Comparison of ENCODE assay signal across 21 cellular contexts in the genomic region with DNA sequence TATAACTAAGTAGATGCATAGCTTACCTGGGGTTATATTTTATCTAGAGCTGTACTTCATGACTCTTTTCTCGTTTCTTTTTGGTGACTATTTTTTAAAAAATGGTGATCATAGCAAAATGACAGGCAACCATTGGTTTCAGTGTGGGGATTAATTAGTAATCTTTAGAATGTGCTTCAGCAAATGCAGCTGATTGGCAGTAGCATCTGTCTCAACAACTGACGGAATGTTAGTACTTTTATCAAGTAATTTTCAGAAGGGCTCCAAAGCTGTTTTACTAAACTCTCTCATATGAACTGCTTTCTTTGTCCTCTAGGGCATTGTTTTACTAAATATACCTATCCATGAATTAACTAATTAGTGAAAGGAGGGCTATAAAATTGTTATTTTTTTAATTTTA.
"Had no signal": no experiment of that assay in that cellular context is flagged by ENCODE, and none has a peak within 500 bp of the region (broad histone marks: within the 10 kb centered on the region; RNA-seq: fewer than 3 reads in every experiment).

No MANE protein-coding gene starts in this region.

- H3K27me3 ChIP-seq: colonic mucosa, left lung, tibial nerve had no signal

- H3K4me3 Mint-ChIP-seq: endodermal cell; immature natural killer cell; memory B cell; naive thymus-derived CD4-positive, alpha-beta T cell; neural crest cell; stimulated activated effector memory CD8-positive, alpha-beta T cell treated with anti-CD3 and anti-CD28 coated beads, Interleukin-12 subunit alpha, Interleukin-12 subunit beta, amount 100 ng/mL, for 72 hours had no signal

- H3K36me3 ChIP-seq: colonic mucosa, left lung, lower lobe of right lung, tibial nerve had no signal

- H3K9me3 ChIP-seq: colonic mucosa, left lung, lower lobe of right lung, tibial nerve had no signal

- H3K36me3 Mint-ChIP-seq: stimulated activated effector memory CD8-positive, alpha-beta T cell treated with anti-CD3 and anti-CD28 coated beads, Interleukin-12 subunit alpha, Interleukin-12 subunit beta, amount 100 ng/mL, for 72 hours had no signal

- H3K27ac Mint-ChIP-seq: endodermal cell; memory B cell; naive thymus-derived CD4-positive, alpha-beta T cell; stimulated activated effector memory CD8-positive, alpha-beta T cell treated with anti-CD3 and anti-CD28 coated beads, Interleukin-12 subunit alpha, Interleukin-12 subunit beta, amount 100 ng/mL, for 72 hours had no signal

- H3K27ac ChIP-seq: colonic mucosa, left lung, lower lobe of right lung, tibial nerve had no signal

- H3K27me3 Mint-ChIP-seq: memory B cell had no signal

- H3K4me3 ChIP-seq: colonic mucosa, left lung, lower lobe of right lung, tibial nerve had no signal

- ATAC-seq: left lung; lower lobe of right lung; naive thymus-derived CD4-positive, alpha-beta T cell; right cardiac atrium; stimulated activated effector memory CD8-positive, alpha-beta T cell treated with anti-CD3 and anti-CD28 coated beads, Interleukin-12 subunit alpha, Interleukin-12 subunit beta, amount 100 ng/mL, for 72 hours; stimulated activated naive CD8-positive, alpha-beta T cell treated with anti-CD3 and anti-CD28 coated beads, Interleukin-15, Interleukin-2, amounts not matched to agents 100 U/mL and 50 U/mL, for 24 hours had no signal

- H3K4me1 ChIP-seq: colonic mucosa, left lung had no signal

- H3K4me1 Mint-ChIP-seq: endodermal cell had no signal

- H3K9me3 Mint-ChIP-seq: endodermal cell; memory B cell; neural crest cell; stimulated activated effector memory CD8-positive, alpha-beta T cell treated with anti-CD3 and anti-CD28 coated beads, Interleukin-12 subunit alpha, Interleukin-12 subunit beta, amount 100 ng/mL, for 72 hours had no signal

- DNase-seq: caudate nucleus; colonic mucosa; effector CD4-positive, alpha-beta T cell; endodermal cell; erythroblast; foreskin melanocyte; immature natural killer cell; left lung; lower lobe of right lung; midbrain; naive thymus-derived CD4-positive, alpha-beta T cell; right cardiac atrium; stimulated activated CD4-positive, alpha-beta T cell treated with anti-CD3 and anti-CD28 coated beads, Interleukin-4, amount 100 ng/mL, for 1 hour; stimulated activated CD8-positive, alpha-beta memory T cell treated with anti-CD3 and anti-CD28 coated beads, Interleukin-4, amount 100 ng/mL, for 48 hours; stimulated activated naive CD8-positive, alpha-beta T cell treated with anti-CD3 and anti-CD28 coated beads, Interleukin-15, Interleukin-2, amounts not matched to agents 100 U/mL and 50 U/mL, for 24 hours had no signal

- FAIRE-seq: endothelial cell of umbilical vein, keratinocyte had no signal
